ENCODE assay signal across 24 cellular contexts in the genomic region with DNA sequence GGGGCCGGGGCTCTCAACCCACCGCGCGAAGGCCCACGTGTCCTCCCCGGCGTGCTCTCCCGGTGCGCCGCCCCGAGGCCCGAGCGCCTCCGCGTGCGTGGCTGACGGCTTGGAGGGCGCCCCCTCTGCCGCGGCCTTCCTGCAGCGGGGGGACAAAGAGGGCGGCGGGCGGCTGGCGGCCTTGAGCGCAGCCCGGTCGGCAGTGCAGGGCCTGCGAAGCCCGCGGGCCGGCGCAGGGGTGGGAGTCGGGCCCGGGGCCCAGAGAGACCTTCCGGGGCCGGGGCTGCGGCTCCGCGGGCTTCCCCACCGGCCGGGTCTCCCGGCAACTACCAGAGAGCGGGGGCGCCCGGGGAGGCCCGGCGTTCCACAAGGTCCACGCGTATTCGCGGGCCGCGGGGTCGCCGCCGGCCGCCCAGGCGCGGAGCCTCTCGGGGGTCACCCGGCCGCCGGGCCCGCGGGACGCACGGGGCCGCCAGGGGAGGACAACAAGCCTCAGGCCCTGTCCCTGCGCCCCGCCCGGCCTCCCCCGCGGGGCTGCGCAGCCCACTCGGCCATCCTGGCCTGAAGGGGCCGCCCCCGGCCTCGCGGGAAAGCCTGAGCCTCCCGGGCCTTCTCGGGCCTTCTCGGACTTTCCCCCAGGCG. TPM values are rescaled to one million over a fixed set of nuclear protein-coding genes. Genes with fewer than 3 reads are reported as not detected.
"Had no signal": no experiment of that assay in that cellular context is flagged by ENCODE, and none has a peak within 500 bp of the region (broad histone marks: within the 10 kb centered on the region; RNA-seq: fewer than 3 reads in every experiment).

A gene with protein sequence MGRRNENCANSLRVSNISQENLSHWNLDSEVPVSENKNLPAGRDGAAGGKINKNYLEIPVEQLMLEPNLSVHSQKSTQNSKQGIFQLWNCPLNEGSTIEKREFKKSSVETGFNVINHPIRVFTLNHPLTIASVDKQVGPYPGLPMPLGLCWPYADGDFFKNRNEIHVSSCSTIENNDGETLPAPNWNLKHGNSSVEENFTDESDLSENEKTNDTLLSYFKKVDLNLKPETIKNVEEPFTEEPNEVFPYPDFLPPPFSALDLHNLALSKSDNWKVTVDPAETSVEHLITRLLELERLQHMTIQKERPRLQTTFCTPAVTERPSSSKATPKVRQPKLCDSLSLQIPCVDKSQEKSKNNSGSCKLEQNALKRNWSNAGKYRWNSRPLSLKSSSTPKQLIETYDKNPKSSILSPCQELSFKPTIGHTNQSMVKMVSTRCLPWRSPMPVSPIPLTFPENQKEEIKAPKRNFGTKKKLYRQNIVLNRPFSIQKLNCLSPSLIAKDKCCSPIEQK (minus strand): TSS at position 308 of the 642 bp plus-strand sequence. CDS start 1,723 bp downstream, outside the sequence.

- ATAC-seq: left lung had no signal

- DNase-seq: activated CD4-positive, alpha-beta T cell treated with anti-CD3 and anti-CD28 coated beads for 4 hours; activated CD4-positive, alpha-beta T cell treated with anti-CD3 and anti-CD28 coated beads, Interleukin-2, amount 50 U/mL, for 48 hours; activated CD4-positive, CD25-positive, alpha-beta regulatory T cell; activated naive CD4-positive, alpha-beta T cell treated with anti-CD3 and anti-CD28 coated beads for 36 hours; activated naive CD8-positive, alpha-beta T cell treated with anti-CD3 and anti-CD28 coated beads, Interleukin-2, amount 10 ng/mL, durations not matched to agents 7 days and 5 days; activated T-cell treated with anti-CD3 and anti-CD28 coated beads, Interleukin-2, amount 50 U/mL, for 48 hours; amniotic stem cell; colonic mucosa; erythroblast; foreskin melanocyte; immature natural killer cell; left lung; nucleus accumbens; right lobe of liver; stimulated activated CD8-positive, alpha-beta memory T cell treated with anti-CD3 and anti-CD28 coated beads, Interleukin-4, amount 100 ng/mL, for 48 hours; transverse colon had no signal

- H3K27me3 ChIP-seq: colonic mucosa, right lobe of liver had no signal

- H3K4me3 Mint-ChIP-seq: activated naive CD4-positive, alpha-beta T cell treated with anti-CD3 and anti-CD28 coated beads for 36 hours; activated naive CD8-positive, alpha-beta T cell treated with anti-CD3 and anti-CD28 coated beads, Interleukin-2, amount 10 ng/mL, durations not matched to agents 7 days and 5 days; immature natural killer cell; nephron; stimulated activated naive CD8-positive, alpha-beta T cell treated with anti-CD3 and anti-CD28 coated beads, Interleukin-15, Interleukin-2, amounts not matched to agents 100 ng/mL and 50 ng/mL, for 24 hours had no signal

- H3K9me3 ChIP-seq: colonic mucosa, left lung, right lobe of liver, transverse colon had no signal

- H3K27ac ChIP-seq: colonic mucosa, left lung, right lobe of liver, skin epidermis, transverse colon had no signal

- H3K36me3 Mint-ChIP-seq: activated naive CD8-positive, alpha-beta T cell treated with anti-CD3 and anti-CD28 coated beads, Interleukin-2, amount 10 ng/mL, durations not matched to agents 7 days and 5 days had no signal

- H3K4me1 Mint-ChIP-seq: activated naive CD8-positive, alpha-beta T cell treated with anti-CD3 and anti-CD28 coated beads, Interleukin-2, amount 10 ng/mL, durations not matched to agents 7 days and 5 days; immature natural killer cell; nephron had no signal

- H3K9me3 Mint-ChIP-seq: activated naive CD4-positive, alpha-beta T cell treated with anti-CD3 and anti-CD28 coated beads for 36 hours; activated naive CD8-positive, alpha-beta T cell treated with anti-CD3 and anti-CD28 coated beads, Interleukin-2, amount 10 ng/mL, durations not matched to agents 7 days and 5 days; immature natural killer cell; nephron; stimulated activated naive CD8-positive, alpha-beta T cell treated with anti-CD3 and anti-CD28 coated beads, Interleukin-15, Interleukin-2, amounts not matched to agents 100 ng/mL and 50 ng/mL, for 24 hours had no signal

- H3K27ac Mint-ChIP-seq: activated naive CD4-positive, alpha-beta T cell treated with anti-CD3 and anti-CD28 coated beads for 36 hours; activated naive CD8-positive, alpha-beta T cell treated with anti-CD3 and anti-CD28 coated beads, Interleukin-2, amount 10 ng/mL, durations not matched to agents 7 days and 5 days; immature natural killer cell; nephron had no signal

- H3K4me1 ChIP-seq: colonic mucosa, left lung, right lobe of liver had no signal

RNA-seq across cellular contexts. Expression of the gene that starts here (rescaled TPM):
- total RNA-seq: activated CD8-positive, alpha-beta memory T cell treated with anti-CD3 and anti-CD28 coated beads for 36 hours; activated naive CD4-positive, alpha-beta T cell treated with anti-CD3 and anti-CD28 coated beads for 36 hours; activated naive CD8-positive, alpha-beta T cell treated with anti-CD3 and anti-CD28 coated beads, Interleukin-2, amount 10 ng/mL, durations not matched to agents 7 days and 5 days; bronchial epithelial cell; colonic mucosa; kidney epithelial cell; left lung; lung; myocyte; right lobe of liver; transverse colon had no signal
